ENCODE assay signal across 1 cellular context in genomic region chr16:3101018-3101840, GRCh38.
TF ChIP-seq lines count a peak whose summit lies in the region.

No MANE protein-coding gene starts in this region.

TF ChIP-seq in K562, 482 proteins besides CTCF, POLR2A, EP300 and RAD21 (continued from another document and continues in another):
- TF ChIP-seq MLX (CRISPR knock-in tag; conservative IDR thresholded peaks at IDR 0.05) (0 out of 4 replicates have a peak, but pooled peaks of 1 of the 2 experiments have one; percentile 65), DNMT1 (IDR thresholded peaks at IDR 0.05) (no peak), ZNF511 (CRISPR knock-in tag; IDR thresholded peaks at IDR 0.05) (no peak), ETV5 (CRISPR knock-in tag; IDR thresholded peaks at IDR 0.05; ENCODE audit: low read depth) (no peak), ZKSCAN8 (CRISPR knock-in tag; IDR thresholded peaks at IDR 0.05) (no peak), MGA (IDR thresholded peaks at IDR 0.05) (peak; percentile 66), RFX7 (CRISPR knock-in tag; IDR thresholded peaks at IDR 0.05) (no peak), BRD9 (IDR thresholded peaks at IDR 0.05; ENCODE audit: low read depth, partially characterized antibody) (peak; percentile 36), STAT5A (IDR thresholded peaks at IDR 0.05; ENCODE audit: borderline replicate concordance, low read length) (no peak), NUFIP1 (IDR thresholded peaks at IDR 0.05; ENCODE audit: partially characterized antibody) (no peak), PTRF (tag; IDR thresholded peaks at IDR 0.05) (no peak), ATF6 (CRISPR knock-in tag; IDR thresholded peaks at IDR 0.05) (no peak), MYNN (IDR thresholded peaks at IDR 0.05) (no peak), MYNN (CRISPR knock-in tag; IDR thresholded peaks at IDR 0.05) (no peak), ZNF197 (CRISPR knock-in tag; IDR thresholded peaks at IDR 0.05; ENCODE audit: low read depth) (no peak), SMARCE1 (IDR thresholded peaks at IDR 0.05) (peak; percentile 66; the same call in 1 of the 2 replicates), ELF2 (CRISPR knock-in tag; IDR thresholded peaks at IDR 0.05) (no peak), MCM3 (IDR thresholded peaks at IDR 0.05) (no peak), RNF219 (CRISPR knock-in tag; IDR thresholded peaks at IDR 0.05) (no peak), RBFOX2 (IDR thresholded peaks at IDR 0.05; ENCODE audit: low read depth, low read length) (0 out of 2 replicates have a peak, but pooled peaks have one; percentile 32), MTA3 (IDR thresholded peaks at IDR 0.05; ENCODE audit: borderline replicate concordance) (no peak), ZFP30 (CRISPR knock-in tag; IDR thresholded peaks at IDR 0.05; ENCODE audit: borderline replicate concordance) (no peak), E2F1 (CRISPR knock-in tag; IDR thresholded peaks at IDR 0.05) (no peak), NEUROD1 (IDR thresholded peaks at IDR 0.05; ENCODE audit: borderline replicate concordance, low read depth, low read length, partially characterized antibody) (no peak), PYGO2 (tag; IDR thresholded peaks at IDR 0.05) (no peak), TBP (optimal IDR thresholded peaks at IDR 0.05; ENCODE audit: low read depth, low read length) (no peak), HMGXB4 (CRISPR knock-in tag; IDR thresholded peaks at IDR 0.05) (peak; percentile 43; the same call in 1 of the 2 replicates), NBN (IDR thresholded peaks at IDR 0.05; ENCODE audit: low read depth) (no peak), CHD1 (IDR thresholded peaks at IDR 0.05; ENCODE audit: low read length) (no peak), DDX20 (tag; IDR thresholded peaks at IDR 0.05; ENCODE audit: low read depth) (no peak), ETS2 (tag; IDR thresholded peaks at IDR 0.05; ENCODE audit: borderline replicate concordance, poor library complexity, severe bottlenecking) (no peak), ZBED1 (IDR thresholded peaks at IDR 0.05) (no peak), ZBTB9 (CRISPR knock-in tag; IDR thresholded peaks at IDR 0.05) (no peak), POLR2G (IDR thresholded peaks at IDR 0.05; ENCODE audit: low read depth, low read length) (0 out of 2 replicates have a peak, but pooled peaks have one; percentile 23), MAZ (CRISPR knock-in tag; conservative IDR thresholded peaks at IDR 0.05 in 1 of 2, IDR thresholded peaks at IDR 0.05 in 1 of 2) (0 out of 4 replicates have a peak, but pooled peaks of 1 of the 2 experiments have one; percentile 47), EHMT2 (IDR thresholded peaks at IDR 0.05) (no peak; the same call in 1 of the 2 replicates), ZNF146 (CRISPR knock-in tag; IDR thresholded peaks at IDR 0.05; ENCODE audit: unreplicated experiment) (no peak), MITF (IDR thresholded peaks at IDR 0.05) (no peak), IRF2 (CRISPR knock-in tag; IDR thresholded peaks at IDR 0.05) (no peak)
